9 cellular contexts compared by ENCODE assay signal in genomic region chr3:68972358-68972979, GRCh38. TPM values are rescaled to one million over a fixed set of nuclear protein-coding genes. Genes with fewer than 3 reads are reported as not detected.
DNase-seq lines count a peak whose midpoint lies in the region; ATAC-seq and TF ChIP-seq lines count a peak whose summit lies in the region.
"Had no signal": no experiment of that assay in that cellular context is flagged by ENCODE, and none has a peak within 500 bp of the region (broad histone marks: within the 10 kb centered on the region; RNA-seq: fewer than 3 reads in every experiment).

No MANE protein-coding gene starts in this region.

- H3K36me3 ChIP-seq in Peyer's patch (peaks cover 0 to 9% (median 0%) of the 10 kb centered on the region in 3 donors), ascending aorta (peaks cover 15 to 21% of the 10 kb centered on the region in 2 donors), iPS DF 6.9 (ENCODE audit: control insufficient read depth, insufficient read depth, low read length) (peaks cover under 1% of the 10 kb centered on the region; the same call in 1 of the 2 replicates)

- peak; percentile 82 for ATAC-seq in GM19351 (IDR thresholded peaks at IDR 0.05; ENCODE audit: unreplicated experiment)

- H3K9me3 ChIP-seq in Peyer's patch (no peaks in the 10 kb centered on the region), ascending aorta (no peaks in the 10 kb centered on the region), iPS DF 6.9 (ENCODE audit: control insufficient read depth, insufficient read depth, low read length) (no peaks in the 10 kb centered on the region)

- DNase-seq in COR-L47 (lab: John Stamatoyannopoulos, UW) (peak; percentile 41), HT-29 (ENCODE audit: low spot score) (peak; percentile 61), Peyer's patch (no peak), ascending aorta (ENCODE audit: low spot score in 2 of 2) (peak in 1 of 2 donors; percentile 65), iPS DF 6.9 (ENCODE audit: low read depth, low spot score) (peak; percentile 68), posterior vena cava (ENCODE audit: low spot score) (no peak)
- DNase-seq in stimulated activated CD4-positive, alpha-beta T cell treated with anti-CD3 and anti-CD28 coated beads, Interleukin-15, amount 100 ng/mL, for 24 hours, result peak; percentile 57

- intact Hi-C loops in ascending aorta (cut with DNase I) (no loop called here), posterior vena cava (cut with DNase I) (no loop called here)

- peak in 4 of 6 experiments; percentile 37 to 47 (median 44) for TF ChIP-seq CTCF in Peyer's patch (IDR thresholded peaks at IDR 0.05)
- peak in 2 of 3 experiments; percentile 57 to 62 for TF ChIP-seq CTCF in ascending aorta (IDR thresholded peaks at IDR 0.05)

- H3K27me3 ChIP-seq in Peyer's patch (no peaks in the 10 kb centered on the region), ascending aorta (no peaks in the 10 kb centered on the region), iPS DF 6.9 (ENCODE audit: control insufficient read depth, insufficient read depth, low read length) (no peaks in the 10 kb centered on the region)

- TF ChIP-seq POLR2A in Peyer's patch (IDR thresholded peaks at IDR 0.05), result no peak

- no peak overlapping the region for H3K27ac ChIP-seq in Peyer's patch
- no peak overlapping the region for H3K27ac ChIP-seq in ascending aorta
- no peak overlapping the region for H3K27ac ChIP-seq in iPS DF 6.9 (ENCODE audit: low read length)

- no peaks in the 10 kb centered on the region for H3K4me1 ChIP-seq in Peyer's patch
- H3K4me1 ChIP-seq in ascending aorta, result no peaks in the 10 kb centered on the region
- no peaks in the 10 kb centered on the region for H3K4me1 ChIP-seq in iPS DF 6.9 (ENCODE audit: control insufficient read depth, insufficient read depth, low read length)

- H3K4me3 ChIP-seq in Peyer's patch (no peak overlapping the region), ascending aorta (no peak overlapping the region), iPS DF 6.9 (ENCODE audit: low read length) (no peak overlapping the region)

- no CpG with 5 or more reads among the region's 11 CpGs for WGBS in iPS DF 6.9 (ENCODE audit: insufficient coverage, insufficient read length)

RNA-seq across cellular contexts. Expression of gene TAFA4, which starts 40.1 kb away (rescaled TPM):
- not detected in 2 replicates for total RNA-seq in HT-29 (2014; rRNA removed; shearing (Covaris generic))
- not detected for total RNA-seq in Peyer's patch
- not detected for total RNA-seq in ascending aorta
- not detected for total RNA-seq in posterior vena cava
- total RNA-seq: urinary bladder had no signal

RNA-seq across cellular contexts. Expression of gene EOGT, which starts 41.0 kb away (rescaled TPM):
- total RNA-seq in HT-29 (2014; rRNA removed; shearing (Covaris generic)), result 5.4 and 6.6 TPM in 2 replicates
- 10 to 100 TPM; 11.4 to 38.0 (median 17.8) TPM for total RNA-seq in Peyer's patch
- total RNA-seq in ascending aorta, result 50.4 TPM
- total RNA-seq in posterior vena cava, result 10 to 100 TPM; 67.6 to 87.8 TPM

Comparison
In these comparisons a context has a peak if more than half of its experiments do, and no peak if none do; other contexts are left out.
1. DNase-seq: peak in COR-L47 (single experiment), HT-29 (single experiment), iPS DF 6.9 (single experiment) and stimulated activated CD4-positive, alpha-beta T cell treated with anti-CD3 and anti-CD28 coated beads, Interleukin-15, amount 100 ng/mL, for 24 hours (single experiment); none in Peyer's patch (0 of 3) and posterior vena cava (single experiment).